1 cellular context compared by ENCODE assay signal in genomic region chr17:77165577-77165976, GRCh38.
TF ChIP-seq lines count a peak whose summit lies in the region.

No MANE protein-coding gene starts in this region.

TF ChIP-seq in H1, 55 proteins besides CTCF, POLR2A, EP300 and RAD21:
- TF ChIP-seq USF2 (IDR thresholded peaks at IDR 0.05; ENCODE audit: low read length) (no peak), KDM5A (IDR thresholded peaks at IDR 0.05; ENCODE audit: low read length) (no peak), TCF12 (IDR thresholded peaks at IDR 0.05; ENCODE audit: low read depth, low read length) (no peak), NRF1 (IDR thresholded peaks at IDR 0.05; ENCODE audit: low read depth, low read length) (no peak), CTBP2 (IDR thresholded peaks at IDR 0.05; ENCODE audit: borderline replicate concordance, insufficient read depth, insufficient read length, low read length) (no peak), SIX5 (IDR thresholded peaks at IDR 0.05; ENCODE audit: low read depth, low read length) (no peak), RBBP5 (IDR thresholded peaks at IDR 0.05; ENCODE audit: borderline replicate concordance, low read depth, low read length) (no peak), MAX (IDR thresholded peaks at IDR 0.05) (no peak), KDM4A (IDR thresholded peaks at IDR 0.05; ENCODE audit: low read depth, low read length, severe bottlenecking) (no peak), POU5F1 (IDR thresholded peaks at IDR 0.05; ENCODE audit: low read depth, low read length) (no peak), POLR2AphosphoS5 (IDR thresholded peaks at IDR 0.05; ENCODE audit: low read depth, low read length) (no peak), KDM1A (IDR thresholded peaks at IDR 0.05; ENCODE audit: borderline replicate concordance, low read length) (no peak), ATF2 (IDR thresholded peaks at IDR 0.05; ENCODE audit: low read length) (no peak), TAF1 (IDR thresholded peaks at IDR 0.05; ENCODE audit: low read depth, low read length) (no peak)
TF ChIP-seq in H1: peak in this region for 0.
